In the genomic region with DNA sequence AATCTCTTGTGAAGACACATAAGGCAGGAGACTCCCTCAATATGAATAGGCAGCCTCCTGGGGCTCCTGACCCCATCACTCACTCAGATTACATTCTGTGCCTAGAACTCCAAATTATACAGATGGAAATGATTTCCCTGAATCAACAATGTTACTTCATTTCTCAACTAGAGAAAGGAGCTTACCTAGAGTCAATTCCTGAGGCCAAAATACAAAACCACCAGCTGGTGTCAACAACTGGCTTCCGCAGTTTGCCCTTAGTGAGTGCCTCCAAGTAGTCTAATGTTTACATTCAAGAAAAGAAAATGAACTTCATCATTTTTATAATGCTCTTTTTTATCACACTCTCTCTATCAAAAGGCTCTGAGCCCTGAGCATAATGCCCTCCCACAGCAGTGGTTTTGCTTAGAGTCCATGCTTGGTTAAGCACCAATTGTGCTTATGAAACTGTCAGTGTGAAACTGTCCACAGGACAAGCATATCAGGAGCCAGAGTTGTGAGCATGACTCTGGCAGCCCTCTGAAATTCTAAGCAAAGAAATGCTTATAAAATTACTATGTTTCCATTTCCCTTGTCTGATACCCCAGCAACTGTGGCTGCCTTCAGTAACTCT, we compare ENCODE assay signal across 11 cellular contexts.
A peak's percentile ranks its signal among the peaks of the same experiment; 100 is the strongest.
DNase-seq lines count a peak whose midpoint lies in the region; ATAC-seq and TF ChIP-seq lines count a peak whose summit lies in the region.
"Had no signal": no experiment of that assay in that cellular context is flagged by ENCODE, and none has a peak within 500 bp of the region (broad histone marks: within the 10 kb centered on the region; RNA-seq: fewer than 3 reads in every experiment).

No MANE protein-coding gene starts in this region.

- H3K36me3 ChIP-seq in gastroesophageal sphincter, result no peaks in the 10 kb centered on the region
- H3K36me3 ChIP-seq: BLaER1 had no signal

- H3K27me3 Mint-ChIP-seq in stimulated activated naive CD8-positive, alpha-beta T cell treated with anti-CD3 and anti-CD28 coated beads, Interleukin-15, amount 100 ng/mL, for 72 hours, result no peaks in the 10 kb centered on the region

- no peak overlapping the region for H3K27ac Mint-ChIP-seq in stimulated activated naive CD8-positive, alpha-beta T cell treated with anti-CD3 and anti-CD28 coated beads, Interleukin-15, amount 100 ng/mL, for 72 hours
- H3K27ac Mint-ChIP-seq: activated T-cell treated with anti-CD3 and anti-CD28 coated beads, Interleukin-2, amount 50 U/mL, for 72 hours had no signal

- H3K4me1 Mint-ChIP-seq in stimulated activated naive CD8-positive, alpha-beta T cell treated with anti-CD3 and anti-CD28 coated beads, Interleukin-15, amount 100 ng/mL, for 72 hours, result no peaks in the 10 kb centered on the region

- H3K9me3 Mint-ChIP-seq in stimulated activated naive CD8-positive, alpha-beta T cell treated with anti-CD3 and anti-CD28 coated beads, Interleukin-15, amount 100 ng/mL, for 72 hours, result no peaks in the 10 kb centered on the region
- H3K9me3 Mint-ChIP-seq: activated T-cell treated with anti-CD3 and anti-CD28 coated beads, Interleukin-2, amount 50 U/mL, for 72 hours had no signal

- H3K27me3 ChIP-seq in gastroesophageal sphincter, result no peaks in the 10 kb centered on the region
- H3K27me3 ChIP-seq: BLaER1 had no signal

- no peak for TF ChIP-seq EP300 in gastroesophageal sphincter (IDR thresholded peaks at IDR 0.05)

- 67 to 91% methylated on average over 1 of the region's 1 CpG for WGBS in gastroesophageal sphincter (ENCODE audit: low coverage in 1 of 2), 2 donors

- no peak for TF ChIP-seq CTCF in gastroesophageal sphincter (IDR thresholded peaks at IDR 0.05)

- DNase-seq in NCI-H69 (lab: John Stamatoyannopoulos, UW) (peak; percentile 91), NCI-H748 treated with DMSO at 0.1 percent for 48 hours (lab: John Stamatoyannopoulos, UW) (no peak)
- no peak for DNase-seq in activated CD4-positive, alpha-beta T cell treated with anti-CD3 and anti-CD28 coated beads for 1 hour
- no peak for DNase-seq in stimulated activated naive CD8-positive, alpha-beta T cell treated with anti-CD3 and anti-CD28 coated beads, Interleukin-15, amount 100 ng/mL, for 72 hours
- DNase-seq: activated T-cell treated with anti-CD3 and anti-CD28 coated beads, Interleukin-2, amount 50 U/mL, for 72 hours; stimulated activated CD4-positive, alpha-beta T cell treated with anti-CD3 and anti-CD28 coated beads, Interleukin-1b, Interleukin-23, amount 100 ng/mL, for 48 hours had no signal

- no peak overlapping the region for H3K27ac ChIP-seq in gastroesophageal sphincter
- H3K27ac ChIP-seq: BLaER1 had no signal

- ATAC-seq in GM18508 (IDR thresholded peaks at IDR 0.05; ENCODE audit: insufficient read depth, unreplicated experiment) (peak; percentile 98), GM21360 (IDR thresholded peaks at IDR 0.05; ENCODE audit: unreplicated experiment) (peak; percentile 100), HG03025 (IDR thresholded peaks at IDR 0.05; ENCODE audit: low FRiP score, unreplicated experiment) (peak; percentile 95), gastroesophageal sphincter (no peak)
- no peak for ATAC-seq in stimulated activated naive CD8-positive, alpha-beta T cell treated with anti-CD3 and anti-CD28 coated beads, Interleukin-15, amount 100 ng/mL, for 72 hours
- ATAC-seq: activated T-cell treated with anti-CD3 and anti-CD28 coated beads, Interleukin-2, amount 50 U/mL, for 72 hours had no signal

- H3K9me3 ChIP-seq in gastroesophageal sphincter, result no peaks in the 10 kb centered on the region

- no peak overlapping the region for H3K4me3 Mint-ChIP-seq in stimulated activated naive CD8-positive, alpha-beta T cell treated with anti-CD3 and anti-CD28 coated beads, Interleukin-15, amount 100 ng/mL, for 72 hours
- H3K4me3 Mint-ChIP-seq: activated T-cell treated with anti-CD3 and anti-CD28 coated beads, Interleukin-2, amount 50 U/mL, for 72 hours had no signal

- H3K4me1 ChIP-seq in gastroesophageal sphincter, result no peaks in the 10 kb centered on the region

- no peak for TF ChIP-seq POLR2A in gastroesophageal sphincter (IDR thresholded peaks at IDR 0.05)

- no peak overlapping the region for H3K4me3 ChIP-seq in gastroesophageal sphincter
- H3K4me3 ChIP-seq: BLaER1 had no signal

Comparison
In these comparisons a context has a peak if more than half of its experiments do, and no peak if none do; other contexts are left out.
1. ATAC-seq: peak in GM18508 (single experiment), GM21360 (single experiment) and HG03025 (single experiment); none in gastroesophageal sphincter (single experiment) and stimulated activated naive CD8-positive, alpha-beta T cell treated with anti-CD3 and anti-CD28 coated beads, Interleukin-15, amount 100 ng/mL, for 72 hours (single experiment).